Comparison of ENCODE assay signal across 17 cellular contexts in genomic region chr11:82791779-82792178, GRCh38. TPM values are rescaled to one million over a fixed set of nuclear protein-coding genes. Genes with fewer than 3 reads are reported as not detected.
"Had no signal": no experiment of that assay in that cellular context is flagged by ENCODE, and none has a peak within 500 bp of the region (broad histone marks: within the 10 kb centered on the region; RNA-seq: fewer than 3 reads in every experiment).

No MANE protein-coding gene starts in this region.

- H3K4me3 ChIP-seq: ascending aorta, esophagus squamous epithelium, lower lobe of right lung, prostate gland, stomach, testis had no signal

- H3K4me1 Mint-ChIP-seq: activated CD8-positive, alpha-beta memory T cell treated with anti-CD3 and anti-CD28 coated beads, Interleukin-2, amount 10 ng/mL, durations not matched to agents 7 days and 5 days; activated naive CD4-positive, alpha-beta T cell treated with anti-CD3 and anti-CD28 coated beads, Interleukin-2, amount 10 ng/mL, durations not matched to agents 7 days and 5 days had no signal

- H3K27me3 Mint-ChIP-seq: activated CD4-positive, alpha-beta memory T cell treated with anti-CD3 and anti-CD28 coated beads for 36 hours; activated CD8-positive, alpha-beta memory T cell treated with anti-CD3 and anti-CD28 coated beads, Interleukin-2, amount 10 ng/mL, durations not matched to agents 7 days and 5 days; activated naive CD4-positive, alpha-beta T cell treated with anti-CD3 and anti-CD28 coated beads, Interleukin-2, amount 10 ng/mL, durations not matched to agents 7 days and 5 days; activated T-cell treated with anti-CD3 and anti-CD28 coated beads, Interleukin-2, amount 50 U/mL, for 24 hours had no signal

- H3K9me3 Mint-ChIP-seq: activated CD4-positive, alpha-beta memory T cell treated with anti-CD3 and anti-CD28 coated beads for 36 hours; activated naive CD4-positive, alpha-beta T cell treated with anti-CD3 and anti-CD28 coated beads, Interleukin-2, amount 10 ng/mL, durations not matched to agents 7 days and 5 days; activated T-cell treated with anti-CD3 and anti-CD28 coated beads, Interleukin-2, amount 50 U/mL, for 24 hours; neural crest cell had no signal

- H3K27ac Mint-ChIP-seq: activated CD4-positive, alpha-beta memory T cell treated with anti-CD3 and anti-CD28 coated beads for 36 hours; activated CD8-positive, alpha-beta memory T cell treated with anti-CD3 and anti-CD28 coated beads, Interleukin-2, amount 10 ng/mL, durations not matched to agents 7 days and 5 days; activated naive CD4-positive, alpha-beta T cell treated with anti-CD3 and anti-CD28 coated beads, Interleukin-2, amount 10 ng/mL, durations not matched to agents 7 days and 5 days; activated T-cell treated with anti-CD3 and anti-CD28 coated beads, Interleukin-2, amount 50 U/mL, for 24 hours had no signal

- H3K27ac ChIP-seq: ascending aorta, esophagus squamous epithelium, lower lobe of right lung, prostate gland, stomach, testis, VCaP had no signal

- H3K9me3 ChIP-seq: ascending aorta, esophagus squamous epithelium, lower lobe of right lung, prostate gland, stomach, testis had no signal

- H3K36me3 Mint-ChIP-seq: activated CD4-positive, alpha-beta memory T cell treated with anti-CD3 and anti-CD28 coated beads for 36 hours; activated CD8-positive, alpha-beta memory T cell treated with anti-CD3 and anti-CD28 coated beads, Interleukin-2, amount 10 ng/mL, durations not matched to agents 7 days and 5 days; activated naive CD4-positive, alpha-beta T cell treated with anti-CD3 and anti-CD28 coated beads, Interleukin-2, amount 10 ng/mL, durations not matched to agents 7 days and 5 days had no signal

- H3K27me3 ChIP-seq: ascending aorta, esophagus squamous epithelium, stomach, testis had no signal

- H3K36me3 ChIP-seq: ascending aorta, esophagus squamous epithelium, lower lobe of right lung, prostate gland, stomach had no signal

- DNase-seq: activated CD4-positive, alpha-beta memory T cell treated with anti-CD3 and anti-CD28 coated beads for 36 hours; activated CD8-positive, alpha-beta memory T cell treated with anti-CD3 and anti-CD28 coated beads, Interleukin-2, amount 10 ng/mL, durations not matched to agents 7 days and 5 days; activated naive CD4-positive, alpha-beta T cell treated with anti-CD3 and anti-CD28 coated beads, Interleukin-2, amount 10 ng/mL, durations not matched to agents 7 days and 5 days; activated T-cell treated with anti-CD3 and anti-CD28 coated beads, Interleukin-2, amount 50 U/mL, for 24 hours; esophagus squamous epithelium; glutamatergic neuron; lower lobe of right lung; midbrain; stomach; testis had no signal

- ATAC-seq: activated CD8-positive, alpha-beta memory T cell treated with anti-CD3 and anti-CD28 coated beads, Interleukin-2, amount 10 ng/mL, durations not matched to agents 7 days and 5 days; lower lobe of right lung; sciatic nerve had no signal

- H3K4me1 ChIP-seq: ascending aorta, esophagus squamous epithelium, lower lobe of right lung, prostate gland, stomach had no signal

- H3K4me3 Mint-ChIP-seq: activated CD4-positive, alpha-beta memory T cell treated with anti-CD3 and anti-CD28 coated beads for 36 hours; activated CD8-positive, alpha-beta memory T cell treated with anti-CD3 and anti-CD28 coated beads, Interleukin-2, amount 10 ng/mL, durations not matched to agents 7 days and 5 days; activated naive CD4-positive, alpha-beta T cell treated with anti-CD3 and anti-CD28 coated beads, Interleukin-2, amount 10 ng/mL, durations not matched to agents 7 days and 5 days; activated T-cell treated with anti-CD3 and anti-CD28 coated beads, Interleukin-2, amount 50 U/mL, for 24 hours; neural crest cell had no signal

RNA-seq across cellular contexts. Expression of gene FAM181B, which starts 58.1 kb away (rescaled TPM):
- total RNA-seq: activated CD8-positive, alpha-beta memory T cell treated with anti-CD3 and anti-CD28 coated beads, Interleukin-2, amount 10 ng/mL, durations not matched to agents 7 days and 5 days; ascending aorta; fibroblast of villous mesenchyme; myocyte had no signal
